11 cellular contexts compared by ENCODE assay signal in genomic region chrX:99301990-99302389, GRCh38.
DNase-seq lines count a peak whose midpoint lies in the region; ATAC-seq, FAIRE-seq and TF ChIP-seq lines count a peak whose summit lies in the region.
"Had no signal": no experiment of that assay in that cellular context is flagged by ENCODE, and none has a peak within 500 bp of the region (broad histone marks: within the 10 kb centered on the region; RNA-seq: fewer than 3 reads in every experiment).

No MANE protein-coding gene starts in this region.

- peak; percentile 48 for ATAC-seq in GM18502 (IDR thresholded peaks at IDR 0.05; ENCODE audit: poor library complexity, unreplicated experiment)
- no peak for ATAC-seq in HG02884 (IDR thresholded peaks at IDR 0.05; ENCODE audit: unreplicated experiment)

- FAIRE-seq in small intestine (lab: Jason Lieb, UNC): no peak

- TF ChIP-seq CTCF in epithelial cell of proximal tubule (conservative IDR thresholded peaks at IDR 0.05; ENCODE audit: low read depth, low read length): peak; percentile 22

- H3K4me3 ChIP-seq in epithelial cell of proximal tubule (ENCODE audit: low read depth, low read length) (no peak overlapping the region), small intestine (ENCODE audit: low read depth in 1 of 2, low read length in 2 of 2) (no peak overlapping the region)
- H3K4me3 ChIP-seq: thoracic aorta had no signal

- H3K9me3 ChIP-seq in small intestine (ENCODE audit: control insufficient read depth, low read depth): no peaks in the 10 kb centered on the region
- H3K9me3 ChIP-seq: thoracic aorta had no signal

- no peak overlapping the region for H3K27ac ChIP-seq in small intestine (ENCODE audit: low read depth in 1 of 2, low read length in 1 of 2)
- H3K27ac ChIP-seq: HL-60, thoracic aorta had no signal

- no peaks in the 10 kb centered on the region for H3K4me1 ChIP-seq in small intestine (ENCODE audit: control insufficient read depth in 2 of 2, insufficient read depth in 1 of 2, low read depth in 1 of 2, low read length in 1 of 2)

- no peaks in the 10 kb centered on the region for H3K27me3 ChIP-seq in small intestine (ENCODE audit: control insufficient read depth in 2 of 2, insufficient read depth in 2 of 2, low read length in 2 of 2)

- DNase-seq in A172 (ENCODE audit: low spot score) (peak; percentile 0), NCI-H69 (lab: John Stamatoyannopoulos, UW) (peak; percentile 6), epithelial cell of proximal tubule (ENCODE audit: low read depth) (no peak), small intestine (no peak), AG08396 (ENCODE audit: low spot score) (no peak)
- DNase-seq in activated CD4-positive, alpha-beta T cell treated with anti-CD3 and anti-CD28 coated beads, Interleukin-2, amount 50 U/mL, for 4 hours: no peak
- DNase-seq: mesenchymal stem cell had no signal

- H3K36me3 ChIP-seq in small intestine (ENCODE audit: control insufficient read depth in 2 of 2, insufficient read depth in 2 of 2, low read length in 2 of 2): no peaks in the 10 kb centered on the region
- H3K36me3 ChIP-seq: thoracic aorta had no signal

- WGBS in small intestine, 3 donors: 12 to 26% (median 16%) methylated on average over 2 of the region's 2 CpGs

Comparison
In these comparisons a context has a peak if more than half of its experiments do, and no peak if none do; other contexts are left out.
1. DNase-seq: peak in A172 (single experiment) and NCI-H69 (single experiment); none in epithelial cell of proximal tubule (single experiment), activated CD4-positive, alpha-beta T cell treated with anti-CD3 and anti-CD28 coated beads, Interleukin-2, amount 50 U/mL, for 4 hours (0 of 2), small intestine (single experiment) and AG08396 (single experiment).